Comparison of ENCODE assay signal across 1 cellular context in the genomic region with DNA sequence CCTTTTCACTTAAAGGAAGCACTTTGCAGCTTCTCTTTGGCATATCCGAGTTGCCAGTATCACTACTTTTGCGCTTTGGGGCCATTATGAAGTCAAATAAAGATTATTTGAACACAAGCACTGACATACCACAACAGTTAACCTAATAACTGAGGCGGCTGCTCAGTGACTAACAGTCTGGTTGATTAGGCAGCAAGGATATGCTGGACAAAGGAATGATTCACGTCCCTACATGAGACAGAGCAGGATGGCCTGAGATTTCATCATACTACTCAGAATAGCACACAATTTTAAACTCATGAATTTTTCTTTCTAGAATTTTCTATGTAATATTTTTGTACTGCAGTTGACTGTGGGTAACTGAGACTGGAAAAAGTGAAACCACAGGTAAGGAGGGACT.
TF ChIP-seq lines count a peak whose summit lies in the region.

No MANE protein-coding gene starts in this region.

TF ChIP-seq in WTC11, 78 proteins besides CTCF, POLR2A, EP300 and RAD21 (continued from another document):
- TF ChIP-seq ZBTB21 (CRISPR knock-in tag; IDR thresholded peaks at IDR 0.05; ENCODE audit: borderline replicate concordance) = no peak
